ENCODE assay signal across 27 cellular contexts in the genomic region with DNA sequence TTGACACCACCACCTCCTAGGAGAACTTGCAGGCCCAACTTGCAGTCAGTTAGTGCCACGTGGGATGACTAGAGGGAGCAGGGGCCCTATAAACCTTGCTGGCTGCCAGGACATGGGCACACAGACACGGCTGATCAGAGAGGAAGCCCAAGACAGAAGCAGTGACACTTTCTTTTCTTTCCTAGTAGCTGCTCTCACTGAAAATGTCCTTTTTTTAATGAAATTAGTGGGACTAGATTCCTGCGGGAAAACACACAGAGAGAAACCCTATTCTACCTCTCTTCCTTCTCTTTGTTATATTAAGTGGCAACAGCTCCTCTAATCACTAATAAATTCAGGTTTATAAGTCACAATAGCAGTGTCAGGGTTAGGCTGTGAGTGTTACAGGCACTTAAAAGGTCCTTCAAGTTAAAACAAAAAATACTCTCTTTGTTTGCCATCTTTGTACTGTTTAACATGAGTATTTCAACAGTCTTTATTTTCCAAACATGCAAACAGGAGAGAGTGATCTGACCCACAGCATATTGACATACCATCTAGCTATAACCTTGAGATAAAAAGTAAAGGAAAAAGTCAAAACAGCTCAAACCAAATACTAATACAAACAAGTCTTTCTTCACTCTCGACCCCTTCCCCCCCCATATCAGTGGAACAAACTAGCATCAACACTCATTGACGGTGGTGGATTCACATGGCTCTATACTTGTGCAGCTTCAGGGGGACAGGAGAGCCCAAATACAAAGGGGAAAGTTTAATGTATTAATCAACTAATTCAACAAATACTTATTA. TPM values are rescaled to one million over a fixed set of nuclear protein-coding genes. Genes with fewer than 3 reads are reported as not detected.
DNase-seq lines count a peak whose midpoint lies in the region; ATAC-seq, FAIRE-seq and TF ChIP-seq lines count a peak whose summit lies in the region.
"Had no signal": no experiment of that assay in that cellular context is flagged by ENCODE, and none has a peak within 500 bp of the region (broad histone marks: within the 10 kb centered on the region; RNA-seq: fewer than 3 reads in every experiment).

No MANE protein-coding gene starts in this region.

- H3K36me3 ChIP-seq in SJCRH30 (no peaks in the 10 kb centered on the region), left lung (no peaks in the 10 kb centered on the region), pancreas (no peaks in the 10 kb centered on the region), mammary epithelial cell (ENCODE audit: insufficient read depth, low read length) (no peaks in the 10 kb centered on the region)
- H3K36me3 ChIP-seq: lower lobe of right lung, prostate gland, tibial nerve had no signal

- peak; percentile 40 for ATAC-seq in left lung
- peak; percentile 39 to 73 (median 47) for ATAC-seq in pancreas
- ATAC-seq in HG03565 (IDR thresholded peaks at IDR 0.05; ENCODE audit: unreplicated experiment): no peak

- in situ Hi-C loops in mammary epithelial cell (cut with MboI; ENCODE audit: low sequenced_read_pairs in 2 of 2): loop anchor here in 1 of 2 donors (25.0 kb wide), 1 partner anchor 879 kb away; no protein-coding TSS in a partner anchor

- dilution Hi-C loops in mammary epithelial cell (cut with HindIII; ENCODE audit: low sequenced_read_pairs): no loop called here

- 32 to 36% methylated on average over 5 of the region's 5 CpGs for WGBS in pancreas, 2 donors
- 98% methylated on average over 5 of the region's 5 CpGs for WGBS in mammary epithelial cell (ENCODE audit: low coverage, missing lambda C conversion rate)

- TF ChIP-seq CTCF in HL-60 (IDR thresholded peaks at IDR 0.05; ENCODE audit: insufficient read depth, low read length) (no peak), left lung (IDR thresholded peaks at IDR 0.05) (no peak), pancreas (IDR thresholded peaks at IDR 0.05) (no peak), mammary epithelial cell (conservative IDR thresholded peaks at IDR 0.05 in 1 of 2, IDR thresholded peaks at IDR 0.05 in 1 of 2; ENCODE audit: extremely low read depth in 1 of 2, insufficient read depth in 1 of 2, low read depth in 1 of 2, low read length in 2 of 2) (no peak)

- H3K4me1 ChIP-seq in SJCRH30 (peaks cover 34% of the 10 kb centered on the region), left lung (peaks cover 6 to 15% of the 10 kb centered on the region in 2 donors), pancreas (peaks cover 6 to 24% (median 17%) of the 10 kb centered on the region in 3 donors), mammary epithelial cell (ENCODE audit: insufficient read depth, low read length) (peaks cover 7% of the 10 kb centered on the region)
- H3K4me1 ChIP-seq: prostate gland had no signal

- H3K9me3 ChIP-seq in SJCRH30 (replicated peaks): no peaks in the 10 kb centered on the region
- no peaks in the 10 kb centered on the region for H3K9me3 ChIP-seq in left lung
- H3K9me3 ChIP-seq in pancreas: no peaks in the 10 kb centered on the region
- H3K9me3 ChIP-seq in mammary epithelial cell (replicated peaks; ENCODE audit: insufficient read depth, low read length): no peaks in the 10 kb centered on the region
- H3K9me3 ChIP-seq: lower lobe of right lung, prostate gland, tibial nerve had no signal

- no peak for FAIRE-seq in pancreas (lab: Jason Lieb, UNC)
- FAIRE-seq: colon, endometrium had no signal

- H3K27me3 ChIP-seq in HL-60 (ENCODE audit: insufficient read depth, poor library complexity, severe bottlenecking) (no peaks in the 10 kb centered on the region), SJCRH30 (no peaks in the 10 kb centered on the region), left lung (no peaks in the 10 kb centered on the region), pancreas (no peaks in the 10 kb centered on the region), mammary epithelial cell (ENCODE audit: insufficient read depth, low read length) (no peaks in the 10 kb centered on the region)
- H3K27me3 ChIP-seq: tibial nerve had no signal

- H3K4me2 ChIP-seq in mammary epithelial cell (ENCODE audit: insufficient read depth, low read depth, low read length): no peak overlapping the region

- H3K79me2 ChIP-seq in mammary epithelial cell (ENCODE audit: insufficient read depth, low read length): no peaks in the 10 kb centered on the region

- no peak overlapping the region for H3K4me3 ChIP-seq in HL-60 (replicated peaks; ENCODE audit: insufficient read depth, low read length)
- H3K4me3 ChIP-seq in SJCRH30: no peak overlapping the region
- H3K4me3 ChIP-seq in left lung: no peak overlapping the region
- no peak overlapping the region for H3K4me3 ChIP-seq in pancreas
- no peak overlapping the region for H3K4me3 ChIP-seq in mammary epithelial cell (replicated peaks in 1 of 3; ENCODE audit: insufficient read depth in 1 of 3, low read depth in 2 of 3, low read length in 3 of 3)
- H3K4me3 ChIP-seq: lower lobe of right lung, prostate gland, skin epidermis, tibial nerve had no signal

- H2AFZ ChIP-seq in mammary epithelial cell (ENCODE audit: low read depth, low read length): no peak overlapping the region

- DNase-seq in HL-60 (ENCODE audit: low read depth in 1 of 2, low spot score in 1 of 2) (peak in 1 of 2 experiments; percentile 66), SJCRH30 (no peak), left lung (no peak), pancreas (no peak), HuH-7.5 (ENCODE audit: low spot score) (no peak), GDM1 (lab: John Stamatoyannopoulos, UW) (no peak), mammary epithelial cell (no peak)
- DNase-seq: activated naive CD8-positive, alpha-beta T cell treated with anti-CD3 and anti-CD28 coated beads, Interleukin-2, amount 10 ng/mL, durations not matched to agents 7 days and 5 days; CD8-positive, alpha-beta memory T cell; DND-41; H7; head of caudate nucleus; immature natural killer cell; lower lobe of right lung; naive B cell; NCI-H748 treated with DMSO at 0.1 percent for 48 hours; SHP77; stimulated activated CD4-positive, alpha-beta T cell treated with anti-CD3 and anti-CD28 coated beads, Interleukin-2, amount 100 ng/mL, for 48 hours; stimulated activated naive CD4-positive, alpha-beta T cell treated with Interleukin-2 at 50 U/mL for 16 hours had no signal

- no TSS peak for BruUV-seq in mammary epithelial cell (replicated peaks; lab: Mats Ljungman, UMichigan)

- peak overlapping the region; percentile 51 for H3K27ac ChIP-seq in HL-60 (replicated peaks)
- H3K27ac ChIP-seq in SJCRH30: peak overlapping the region; percentile 64
- H3K27ac ChIP-seq in left lung: no peak overlapping the region
- H3K27ac ChIP-seq in pancreas: peak overlapping the region in 2 of 4 donors; percentile 7 to 34
- no peak overlapping the region for H3K27ac ChIP-seq in mammary epithelial cell (ENCODE audit: insufficient read depth, low read depth, low read length)
- H3K27ac ChIP-seq: lower lobe of right lung, prostate gland, skin epidermis, tibial nerve had no signal

- no peak overlapping the region for H3K9ac ChIP-seq in mammary epithelial cell (ENCODE audit: insufficient read depth, low read length)

- CTCF ChIA-PET in mammary epithelial cell (lab: Charles Lee; ENCODE audit: low non-redundant PET): interaction anchor here (0.7 kb wide), 1 partner anchor 11 kb away, joined by 5 read pairs; no protein-coding TSS in a partner anchor

- intact Hi-C loops in left lung (cut with DNase I) (no loop called here), pancreas (cut with DNase I) (no loop called here), mammary epithelial cell (cut with micrococcal nuclease) (no loop called here)

- H4K20me1 ChIP-seq in mammary epithelial cell (ENCODE audit: insufficient read depth, low read length): no peaks in the 10 kb centered on the region

RNA-seq across cellular contexts. Expression of a gene that starts 2.1 kb away (rescaled TPM):
- total RNA-seq in SJCRH30 (2014; rRNA removed; shearing (Covaris generic)): not detected in 2 replicates
- total RNA-seq in left lung (1 to 10 TPM in 1 of 2 donors, not detected in 1; 2.3 TPM), pancreas (not detected), mammary epithelial cell (not detected)
- polyA plus RNA-seq in pancreas (not detected), mammary epithelial cell (not detected)
- polyA minus RNA-seq in mammary epithelial cell: not detected
- total RNA-seq: activated naive CD8-positive, alpha-beta T cell treated with anti-CD3 and anti-CD28 coated beads, Interleukin-2, amount 10 ng/mL, durations not matched to agents 7 days and 5 days; activated T-helper 1 cell treated with anti-CD3 and anti-CD28 coated beads, Interleukin-12 subunit alpha, Interleukin-12 subunit beta, Interleukin-2, Interleukin-4 antibody, amounts not matched to agents 30 ng/mL and 10 ng/mL and 1 ng/mL, durations not matched to agents 14 hours and 24 hours and 36 hours; CD8-positive, alpha-beta memory T cell; H7; MCF 10A; prostate gland; tibial nerve had no signal
- polyA plus RNA-seq: CD8-positive, alpha-beta memory T cell; immature natural killer cell had no signal

RNA-seq across cellular contexts. Expression of a gene that starts 30.7 kb away (rescaled TPM):
- total RNA-seq in SJCRH30 (2014; rRNA removed; shearing (Covaris generic)): 4.2 and 5.2 TPM in 2 replicates
- total RNA-seq in left lung (10 to 100 TPM; 18.5 to 18.7 TPM), pancreas (10 to 100 TPM; 25.2 to 62.1 (median 38.6) TPM), mammary epithelial cell (10 to 100 TPM; 13.9 to 19.0 TPM)
- polyA plus RNA-seq in pancreas (10 to 100 TPM; 14.7 to 29.3 TPM), mammary epithelial cell (7.5 TPM)
- 16.3 TPM for polyA minus RNA-seq in mammary epithelial cell

Comparison
In these comparisons a context has a peak if more than half of its experiments do, and no peak if none do; other contexts are left out.
1. H3K27ac ChIP-seq: peak in HL-60 (single experiment) and SJCRH30 (single experiment); none in left lung (0 of 2) and mammary epithelial cell (single experiment).